ENCODE assay signal across 8 cellular contexts in genomic region chr11:62546937-62547625, GRCh38. TPM values are rescaled to one million over a fixed set of nuclear protein-coding genes. Genes with fewer than 3 reads are reported as not detected.
DNase-seq lines count a peak whose midpoint lies in the region; ATAC-seq, FAIRE-seq and TF ChIP-seq lines count a peak whose summit lies in the region.

No MANE protein-coding gene starts in this region.

- H3K4me3 ChIP-seq in GM12875 (ENCODE audit: low read depth, low read length) (peak overlapping the region; percentile 8), fibroblast of mammary gland (ENCODE audit: control insufficient read depth, low read depth, low read length) (peak overlapping the region; percentile 98)

- no peaks in the 10 kb centered on the region for H3K9me3 Mint-ChIP-seq in osteocyte (ENCODE audit: unreplicated experiment)

- no peaks in the 10 kb centered on the region for H3K36me3 Mint-ChIP-seq in osteocyte (ENCODE audit: unreplicated experiment)

- DNase-seq in fibroblast of mammary gland (ENCODE audit: low read depth) (peak; percentile 64), osteocyte (ENCODE audit: extremely low spot score, unreplicated experiment) (no peak), NCI-H1436 treated with DMSO at 0.1 percent for 48 hours (lab: John Stamatoyannopoulos, UW) (no peak), NCI-H1092 treated with DMSO at 0.1 percent for 48 hours (lab: John Stamatoyannopoulos, UW) (no peak), activated gamma-delta T cell treated with Interleukin-2 at 50 U/mL for 16 hours (no peak), urothelium cell line (ENCODE audit: low spot score) (no peak)

- peak; percentile 21 for ATAC-seq in SK-N-SH treated with all-trans-retinoic acid at 6 μM for 48 hours

- H3K4me1 Mint-ChIP-seq in osteocyte (ENCODE audit: unreplicated experiment): peaks cover 55% of the 10 kb centered on the region

- no peak for FAIRE-seq in urothelium cell line (lab: Jason Lieb, UNC)

- H3K4me3 Mint-ChIP-seq in osteocyte (ENCODE audit: unreplicated experiment): peak overlapping the region; percentile 84

- H3K27me3 Mint-ChIP-seq in osteocyte (ENCODE audit: unreplicated experiment): no peaks in the 10 kb centered on the region

- peak overlapping the region; percentile 86 for H3K27ac Mint-ChIP-seq in osteocyte (ENCODE audit: unreplicated experiment)

- TF ChIP-seq CTCF in GM12875 (IDR thresholded peaks at IDR 0.05; ENCODE audit: borderline replicate concordance, insufficient read depth, low read depth, low read length) (no peak), fibroblast of mammary gland (conservative IDR thresholded peaks at IDR 0.05; ENCODE audit: control insufficient read depth, insufficient read depth, low read depth, low read length) (no peak), osteocyte (IDR thresholded peaks at IDR 0.05) (no peak)

TF ChIP-seq in SK-N-SH treated with all-trans-retinoic acid at 6 μM for 48 hours, 23 proteins besides CTCF, POLR2A, EP300 and RAD21:
- TF ChIP-seq TSHZ2 (CRISPR knock-in tag; IDR thresholded peaks at IDR 0.05): no peak

RNA-seq across cellular contexts. Expression of gene AHNAK, which starts 0.5 kb away (rescaled TPM):
- 462 and 503 TPM in 2 replicates for total RNA-seq in osteocyte

RNA-seq across cellular contexts. Expression of gene EEF1G, which starts 26.6 kb away (rescaled TPM):
- total RNA-seq in osteocyte: 1,404 TPM in 2 replicates

RNA-seq across cellular contexts. Expression of gene TUT1, which starts 44.2 kb away (rescaled TPM):
- 12.7 and 15.6 TPM in 2 replicates for total RNA-seq in osteocyte

RNA-seq across cellular contexts. Expression of gene MTA2, which starts 54.6 kb away (rescaled TPM):
- 91.6 and 107 TPM in 2 replicates for total RNA-seq in osteocyte
